8 cellular contexts compared by ENCODE assay signal in the genomic region with DNA sequence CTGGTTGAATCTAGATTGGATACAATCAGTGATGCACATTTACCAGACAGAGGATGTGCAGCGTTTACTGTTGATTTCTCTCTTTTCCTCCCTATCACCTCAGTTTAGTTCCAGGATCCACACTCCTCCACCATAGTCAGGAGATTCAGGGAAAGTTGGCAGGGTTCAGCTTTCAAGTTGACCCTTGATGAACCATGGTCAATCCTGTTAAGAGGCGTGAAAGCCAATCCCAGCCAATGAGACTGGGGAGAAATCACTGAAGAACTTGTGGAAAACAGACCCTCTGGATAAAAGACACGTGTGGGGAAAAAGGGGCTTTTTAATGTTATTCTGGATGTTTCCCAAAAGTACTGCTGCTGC. TPM values are rescaled to one million over a fixed set of nuclear protein-coding genes. Genes with fewer than 3 reads are reported as not detected.
DNase-seq lines count a peak whose midpoint lies in the region; ATAC-seq, FAIRE-seq and TF ChIP-seq lines count a peak whose summit lies in the region.

No MANE protein-coding gene starts in this region.

- peaks cover 10% of the 10 kb centered on the region for H3K36me3 Mint-ChIP-seq in activated naive CD8-positive, alpha-beta T cell

- H3K9ac ChIP-seq in kidney (ENCODE audit: low read length in 2 of 2) = peak overlapping the region; percentile 83 to 91

- peaks cover 0 to 6% of the 10 kb centered on the region in 2 donors for H3K4me1 ChIP-seq in kidney (ENCODE audit: control insufficient read depth in 1 of 2, insufficient read depth in 1 of 2, low read depth in 1 of 2, low read length in 2 of 2)

- no peak for TF ChIP-seq CTCF in kidney (IDR thresholded peaks at IDR 0.05; ENCODE audit: borderline replicate concordance, extremely low read depth, insufficient read depth)

- H3K4me3 ChIP-seq in kidney (ENCODE audit: low read length in 2 of 2) = peak overlapping the region; percentile 82 to 83

- no peaks in the 10 kb centered on the region for H3K36me3 ChIP-seq in kidney (ENCODE audit: control insufficient read depth in 1 of 2, insufficient read depth in 2 of 2, low read length in 2 of 2)

- H3K27me3 Mint-ChIP-seq in activated naive CD8-positive, alpha-beta T cell = peaks cover 17% of the 10 kb centered on the region

- DNase-seq in kidney = no peak
- no peak for DNase-seq in substantia nigra (lab: John Stamatoyannopoulos, UW)
- DNase-seq in NCI-H2196 treated with DMSO at 0.1 percent for 48 hours (lab: John Stamatoyannopoulos, UW; ENCODE audit: unreplicated experiment) = no peak
- DNase-seq in NK-92 (lab: John Stamatoyannopoulos, UW; ENCODE audit: unreplicated experiment) = no peak
- DNase-seq in NCI-H2107 treated with DMSO at 0.1 percent for 48 hours (lab: John Stamatoyannopoulos, UW; ENCODE audit: unreplicated experiment) = no peak

- peak overlapping the region; percentile 74 to 88 for H3K27ac ChIP-seq in kidney (ENCODE audit: low read depth in 2 of 2, low read length in 2 of 2)
- H3K27ac ChIP-seq in substantia nigra (ENCODE audit: low read depth, low read length, poor library complexity, severe bottlenecking) = peak overlapping the region; percentile 92

- FAIRE-seq in kidney (lab: Jason Lieb, UNC) = no peak

- peak overlapping the region; percentile 90 for H3K4me3 Mint-ChIP-seq in activated naive CD8-positive, alpha-beta T cell

- ATAC-seq in HG03025 (IDR thresholded peaks at IDR 0.05; ENCODE audit: low FRiP score, unreplicated experiment) = peak; percentile 11
- no peak for ATAC-seq in GM18868 (IDR thresholded peaks at IDR 0.05; ENCODE audit: unreplicated experiment)

- H3K27ac Mint-ChIP-seq in activated naive CD8-positive, alpha-beta T cell = peak overlapping the region; percentile 95

- no peaks in the 10 kb centered on the region for H3K9me3 ChIP-seq in kidney (ENCODE audit: control insufficient read depth in 1 of 2, low read length in 2 of 2)

- peaks cover 3% of the 10 kb centered on the region for H3K9me3 Mint-ChIP-seq in activated naive CD8-positive, alpha-beta T cell (ENCODE audit: low read depth)

- intact Hi-C loops in kidney (cut with DNase I) = no loop called here

- H3K4me1 Mint-ChIP-seq in activated naive CD8-positive, alpha-beta T cell (ENCODE audit: low read depth) = peaks cover 17% of the 10 kb centered on the region

RNA-seq across cellular contexts. Expression of gene SCP2D1, which starts 19.2 kb away (rescaled TPM):
- total RNA-seq in kidney = not detected
- polyA plus RNA-seq in kidney (ENCODE audit: insufficient read depth, low read depth, low replicate concordance) = not detected
